In genomic region chr9:37904647-37905505, GRCh38 we compare ENCODE assay signal across 8 cellular contexts. TPM values are rescaled to one million over a fixed set of nuclear protein-coding genes. Genes with fewer than 3 reads are reported as not detected.
DNase-seq lines count a peak whose midpoint lies in the region; TF ChIP-seq lines count a peak whose summit lies in the region.

No MANE protein-coding gene starts in this region.

- peak overlapping the region; percentile 61 for H3K18ac ChIP-seq in neuronal stem cell (ENCODE audit: low read length)

- TF ChIP-seq CTCF in SU-DHL-6 (IDR thresholded peaks at IDR 0.05; ENCODE audit: insufficient read depth, low read length, poor library complexity, severe bottlenecking), result no peak
- TF ChIP-seq CTCF in fibroblast of mammary gland (conservative IDR thresholded peaks at IDR 0.05; ENCODE audit: control insufficient read depth, insufficient read depth, low read depth, low read length), result no peak

- H2BK12ac ChIP-seq in neuronal stem cell (ENCODE audit: low read length), result no peak overlapping the region

- peak overlapping the region; percentile 35 for H2BK15ac ChIP-seq in neuronal stem cell (ENCODE audit: low read length)

- no peaks in the 10 kb centered on the region for H3K9me3 Mint-ChIP-seq in T-helper 1 cell treated with Interleukin-12 subunit alpha and Interleukin-12 subunit beta and Interleukin-4 antibody, amounts not matched to agents 30 μg/mL and 1 μg/mL, for 36 hours

- no peaks in the 10 kb centered on the region for H4K20me1 ChIP-seq in SU-DHL-6 (ENCODE audit: low read depth, low read length)

- H3K27me3 ChIP-seq in SU-DHL-6 (ENCODE audit: low read length) (no peaks in the 10 kb centered on the region), neuronal stem cell (ENCODE audit: control insufficient read depth in 3 of 3, insufficient read depth in 3 of 3, low read depth in 1 of 3, low read length in 3 of 3) (no peaks in the 10 kb centered on the region)

- no peaks in the 10 kb centered on the region for H3K9me3 ChIP-seq in SU-DHL-6 (ENCODE audit: insufficient read depth, low read length)
- no peaks in the 10 kb centered on the region for H3K9me3 ChIP-seq in neuronal stem cell (replicated peaks in 1 of 2; ENCODE audit: control insufficient read depth in 2 of 2, insufficient read depth in 1 of 2, low read depth in 1 of 2, low read length in 2 of 2)

- peak overlapping the region; percentile 94 for H3K27ac Mint-ChIP-seq in T-helper 1 cell treated with Interleukin-12 subunit alpha and Interleukin-12 subunit beta and Interleukin-4 antibody, amounts not matched to agents 30 μg/mL and 1 μg/mL, for 36 hours

- no peak overlapping the region for H3K4ac ChIP-seq in neuronal stem cell (ENCODE audit: low read length)

- peaks cover 21% of the 10 kb centered on the region for H3K79me2 ChIP-seq in SU-DHL-6 (ENCODE audit: insufficient read depth, low read length)

- H4K91ac ChIP-seq in neuronal stem cell (ENCODE audit: low read depth, low read length, poor library complexity), result no peak overlapping the region

- no peak overlapping the region for H3K14ac ChIP-seq in neuronal stem cell (ENCODE audit: low read length)

- peak overlapping the region; percentile 79 for H3K9ac ChIP-seq in SU-DHL-6 (ENCODE audit: low read length)
- no peak overlapping the region for H3K9ac ChIP-seq in neuronal stem cell (ENCODE audit: low read depth, low read length, poor library complexity)

- H3K36me3 ChIP-seq in SU-DHL-6 (ENCODE audit: low read length) (no peaks in the 10 kb centered on the region), neuronal stem cell (replicated peaks in 1 of 2; ENCODE audit: control insufficient read depth in 2 of 2, insufficient read depth in 2 of 2, low read length in 2 of 2) (peaks cover 0 to 17% of the 10 kb centered on the region in 2 donors)

- H3K4me2 ChIP-seq in SU-DHL-6 (ENCODE audit: low read depth, low read length, poor library complexity, severe bottlenecking) (peak overlapping the region; percentile 85), neuronal stem cell (ENCODE audit: insufficient read depth, low read length, poor library complexity, severe bottlenecking) (peak overlapping the region; percentile 75)

- no peak overlapping the region for H2BK5ac ChIP-seq in neuronal stem cell (ENCODE audit: low read length)

- DNase-seq in T-helper 1 cell (no peak), fibroblast of mammary gland (ENCODE audit: low read depth) (peak; percentile 61), neuronal stem cell (ENCODE audit: low spot score) (no peak), SW480 (ENCODE audit: low spot score) (no peak), NCI-H2196 (lab: John Stamatoyannopoulos, UW; ENCODE audit: unreplicated experiment) (no peak), DMS153 (lab: John Stamatoyannopoulos, UW) (no peak)

- H3K27ac ChIP-seq in SU-DHL-6 (ENCODE audit: low read depth, low read length) (peak overlapping the region; percentile 63), neuronal stem cell (replicated peaks; ENCODE audit: low read length) (no peak overlapping the region)

- peaks cover 8 to 14% of the 10 kb centered on the region in 2 donors for H3K4me1 ChIP-seq in neuronal stem cell (ENCODE audit: control insufficient read depth in 2 of 2, insufficient read depth in 1 of 2, low read depth in 1 of 2, low read length in 2 of 2)

- H3K27me3 Mint-ChIP-seq in T-helper 1 cell treated with Interleukin-12 subunit alpha and Interleukin-12 subunit beta and Interleukin-4 antibody, amounts not matched to agents 30 μg/mL and 1 μg/mL, for 36 hours (ENCODE audit: low read depth), result no peaks in the 10 kb centered on the region

- no peaks in the 10 kb centered on the region for H3K36me3 Mint-ChIP-seq in T-helper 1 cell treated with Interleukin-12 subunit alpha and Interleukin-12 subunit beta and Interleukin-4 antibody, amounts not matched to agents 30 μg/mL and 1 μg/mL, for 36 hours (ENCODE audit: low read depth)

- H2AK5ac ChIP-seq in neuronal stem cell (ENCODE audit: low read depth, low read length), result peak overlapping the region; percentile 42

- no peak overlapping the region for H3K23ac ChIP-seq in neuronal stem cell (ENCODE audit: low read depth, low read length, poor library complexity)

- no peaks in the 10 kb centered on the region for H3K79me1 ChIP-seq in neuronal stem cell (ENCODE audit: low read depth, low read length)

- H2AFZ ChIP-seq in SU-DHL-6 (ENCODE audit: low read depth, low read length, severe bottlenecking), result peak overlapping the region; percentile 82
- H2AFZ ChIP-seq in neuronal stem cell (ENCODE audit: low read length), result peak overlapping the region; percentile 100

- H2BK120ac ChIP-seq in neuronal stem cell (ENCODE audit: low read depth, low read length), result no peak overlapping the region

- H3K4me1 Mint-ChIP-seq in T-helper 1 cell treated with Interleukin-12 subunit alpha and Interleukin-12 subunit beta and Interleukin-4 antibody, amounts not matched to agents 30 μg/mL and 1 μg/mL, for 36 hours (ENCODE audit: low read depth), result peaks cover 18% of the 10 kb centered on the region

- WGBS in neuronal stem cell (ENCODE audit: extremely low coverage in 2 of 2, insufficient read length in 2 of 2, insufficient replicate concordance in 1 of 2), 2 donors, result no CpG with 5 or more reads among the region's 34 CpGs

- H4K8ac ChIP-seq in neuronal stem cell (ENCODE audit: low read depth, low read length), result no peak overlapping the region

- H3K9me2 ChIP-seq in SU-DHL-6 (replicated peaks; ENCODE audit: insufficient read depth, low read length), result no peaks in the 10 kb centered on the region

- peak overlapping the region; percentile 89 for H3K4me3 Mint-ChIP-seq in T-helper 1 cell treated with Interleukin-12 subunit alpha and Interleukin-12 subunit beta and Interleukin-4 antibody, amounts not matched to agents 30 μg/mL and 1 μg/mL, for 36 hours

- H3K4me3 ChIP-seq in SU-DHL-6 (ENCODE audit: insufficient read depth, low read length, poor library complexity, severe bottlenecking), result peak overlapping the region; percentile 86
- H3K4me3 ChIP-seq in fibroblast of mammary gland (ENCODE audit: control insufficient read depth, low read depth, low read length), result peak overlapping the region; percentile 88
- peak overlapping the region; percentile 68 to 95 for H3K4me3 ChIP-seq in neuronal stem cell (ENCODE audit: low read length in 2 of 2)

- H3F3A ChIP-seq in SU-DHL-6 (ENCODE audit: insufficient read depth), result no peaks in the 10 kb centered on the region

RNA-seq across cellular contexts. Expression of gene SLC25A51, which starts 0.9 kb away (rescaled TPM):
- 16.4 TPM for polyA plus RNA-seq in neuronal stem cell (2013, experiment 1 of 2)
- polyA plus RNA-seq in neuronal stem cell (2013, experiment 2 of 2), result 16.6 TPM
